19 cellular contexts compared by ENCODE assay signal in genomic region chr2:224990717-224991116, GRCh38. TPM values are rescaled to one million over a fixed set of nuclear protein-coding genes. Genes with fewer than 3 reads are reported as not detected.
"Had no signal": no experiment of that assay in that cellular context is flagged by ENCODE, and none has a peak within 500 bp of the region (broad histone marks: within the 10 kb centered on the region; RNA-seq: fewer than 3 reads in every experiment).

No MANE protein-coding gene starts in this region.

- H3K27me3 ChIP-seq: breast epithelium, vagina had no signal

- H3K27ac ChIP-seq: breast epithelium, coronary artery, parathyroid adenoma, vagina had no signal

- H3K4me3 ChIP-seq: breast epithelium, coronary artery, mucosa of descending colon, smooth muscle cell, vagina had no signal

- DNase-seq: activated CD4-positive, alpha-beta memory T cell treated with anti-CD3 and anti-CD28 coated beads for 36 hours; activated gamma-delta T cell treated with Interleukin-2 at 50 U/mL for 16 hours; erythroblast; foreskin melanocyte; glutamatergic neuron; hippocampal formation; left cardiac atrium; mesenchymal stem cell; mucosa of descending colon; naive B cell; stimulated activated CD4-positive, alpha-beta T cell treated with anti-CD3 and anti-CD28 coated beads, Interleukin-4, amount 100 ng/mL, for 4 hours; stimulated activated naive CD4-positive, alpha-beta T cell; trophoblast cell had no signal

- H3K4me1 ChIP-seq: breast epithelium, parathyroid adenoma had no signal

- H3K4me3 Mint-ChIP-seq: activated CD4-positive, alpha-beta memory T cell treated with anti-CD3 and anti-CD28 coated beads for 36 hours; naive B cell had no signal

- ATAC-seq: left cardiac atrium, mucosa of descending colon, sciatic nerve had no signal

- H3K27ac Mint-ChIP-seq: activated CD4-positive, alpha-beta memory T cell treated with anti-CD3 and anti-CD28 coated beads for 36 hours had no signal

- H3K9me3 ChIP-seq: breast epithelium, mucosa of descending colon, vagina had no signal

- H3K9me3 Mint-ChIP-seq: activated CD4-positive, alpha-beta memory T cell treated with anti-CD3 and anti-CD28 coated beads for 36 hours; naive B cell had no signal

- H3K36me3 ChIP-seq: breast epithelium, vagina had no signal

- H3K27me3 Mint-ChIP-seq: activated CD4-positive, alpha-beta memory T cell treated with anti-CD3 and anti-CD28 coated beads for 36 hours; naive B cell had no signal

RNA-seq across cellular contexts. Expression of gene DOCK10, which starts 51.6 kb away (rescaled TPM):
- polyA plus RNA-seq: smooth muscle cell had no signal
